In genomic region chr17:12800855-12801365, GRCh38 we compare ENCODE assay signal across 18 cellular contexts. TPM values are rescaled to one million over a fixed set of nuclear protein-coding genes. Genes with fewer than 3 reads are reported as not detected.
A peak's percentile ranks its signal among the peaks of the same experiment; 100 is the strongest.
DNase-seq lines count a peak whose midpoint lies in the region; ATAC-seq, FAIRE-seq and TF ChIP-seq lines count a peak whose summit lies in the region.
"Had no signal": no experiment of that assay in that cellular context is flagged by ENCODE, and none has a peak within 500 bp of the region (broad histone marks: within the 10 kb centered on the region; RNA-seq: fewer than 3 reads in every experiment).

No MANE protein-coding gene starts in this region.

- FAIRE-seq in HepG2 (lab: Jason Lieb, UNC) = no peak
- FAIRE-seq: H54, HTR-8/SVneo, K562 had no signal

- BruUV-seq in HepG2 (replicated peaks; lab: Mats Ljungman, UMichigan) = no TSS peak

- CTCF ChIA-PET in HepG2 (lab: Yijun Ruan, JAX; ENCODE audit: low intra/inter-chr PET ratio, low total read pairs) = no interaction called here
- CTCF ChIA-PET in WTC11 (lab: Charles Lee) = interaction anchor here (0.9 to 1.4 kb wide), 2 partner anchors 59 to 459 kb away, joined by 3 read pairs; no protein-coding TSS in a partner anchor

- no peak overlapping the region for H2AFZ ChIP-seq in HepG2 (ENCODE audit: low read length)
- H2AFZ ChIP-seq: GM23248 had no signal

- no peak for DNase-seq in HepG2 (ENCODE audit: low spot score)
- DNase-seq in right lobe of liver = no peak
- DNase-seq in WTC11 (ENCODE audit: low spot score) = no peak
- DNase-seq in mesothelial cell of epicardium (ENCODE audit: low spot score in 2 of 2, unreplicated experiment in 2 of 2) = no peak
- DNase-seq in tibial nerve (ENCODE audit: low spot score in 2 of 2) = no peak
- no peak for DNase-seq in activated CD4-positive, alpha-beta T cell treated with anti-CD3 and anti-CD28 coated beads for 4 hours
- DNase-seq in NOMO-1 (lab: John Stamatoyannopoulos, UW; ENCODE audit: unreplicated experiment in 2 of 2) = no peak
- DNase-seq in AG08396 (ENCODE audit: low spot score) = no peak
- DNase-seq: Calu3; CD4-positive, CD25-positive, alpha-beta regulatory T cell; DMS 273 treated with DMSO at 0.1 percent for 48 hours; GM23248; Karpas-422 had no signal

- ATAC-seq in HepG2 = no peak
- ATAC-seq in right lobe of liver = no peak
- ATAC-seq in WTC11 = no peak
- ATAC-seq: K562 had no signal

- H3K36me3 Mint-ChIP-seq in WTC11 (peaks cover 2% of the 10 kb centered on the region; the same call in 1 of the 2 replicates), mesothelial cell of epicardium (no peaks in the 10 kb centered on the region)
- H3K36me3 Mint-ChIP-seq: CD4-positive, CD25-positive, alpha-beta regulatory T cell had no signal

- no peak overlapping the region for H3K4me2 ChIP-seq in HepG2 (ENCODE audit: low read depth, low read length)
- H3K4me2 ChIP-seq: BLaER1 treated with 17β-estradiol and CSF1 and Interleukin-3, amounts not matched to agents 10 nM and 100 nM had no signal

- no peaks in the 10 kb centered on the region for H3K4me1 ChIP-seq in HepG2 (ENCODE audit: insufficient read depth, low read length)
- no peaks in the 10 kb centered on the region for H3K4me1 ChIP-seq in right lobe of liver
- H3K4me1 ChIP-seq in tibial nerve = no peaks in the 10 kb centered on the region

- H4K20me1 ChIP-seq in HepG2 (ENCODE audit: insufficient read depth, low read length) = no peaks in the 10 kb centered on the region
- H4K20me1 ChIP-seq: BLaER1 treated with 17β-estradiol and CSF1 and Interleukin-3, amounts not matched to agents 10 nM and 100 nM had no signal

- H3K9me3 ChIP-seq in HepG2 (ENCODE audit: low read length) (no peaks in the 10 kb centered on the region), right lobe of liver (no peaks in the 10 kb centered on the region), tibial nerve (peaks cover 0 to 9% (median 1%) of the 10 kb centered on the region in 4 donors)

- intact Hi-C loops in HepG2 (cut with micrococcal nuclease; ENCODE audit: unreplicated experiment) (no loop called here), right lobe of liver (cut with DNase I) (no loop called here)

- TF ChIP-seq EP300 in HepG2 (IDR thresholded peaks at IDR 0.05; ENCODE audit: low read depth in 2 of 2, low read length in 2 of 2) (no peak), HepG2 (CRISPR knock-in tag; IDR thresholded peaks at IDR 0.05; ENCODE audit: borderline replicate concordance) (no peak), tibial nerve (IDR thresholded peaks at IDR 0.05) (no peak)

- 0% methylated on average over 3 of the region's 3 CpGs for WGBS in HepG2 (ENCODE audit: low lambda C conversion rate)
- WGBS in right lobe of liver (ENCODE audit: insufficient coverage, low coverage, low lambda C conversion rate, missing lambda C conversion rate) = 20% methylated on average over 3 of the region's 3 CpGs
- WGBS in tibial nerve, 2 donors = 66% methylated on average over 3 of the region's 3 CpGs

- H3K27me3 Mint-ChIP-seq in WTC11 (ENCODE audit: low read depth) = no peaks in the 10 kb centered on the region
- H3K27me3 Mint-ChIP-seq in mesothelial cell of epicardium (ENCODE audit: low read depth) = no peaks in the 10 kb centered on the region

- POLR2A ChIA-PET in HepG2 (lab: Yijun Ruan, JAX) (no interaction called here), WTC11 (lab: Charles Lee) (no interaction called here)

- peaks cover 11% of the 10 kb centered on the region for H3K9me3 Mint-ChIP-seq in WTC11
- peaks cover 13% of the 10 kb centered on the region for H3K9me3 Mint-ChIP-seq in mesothelial cell of epicardium

- peak overlapping the region; percentile 50 for H3K27ac Mint-ChIP-seq in WTC11
- peak overlapping the region; percentile 9 for H3K27ac Mint-ChIP-seq in mesothelial cell of epicardium
- H3K27ac Mint-ChIP-seq: CD4-positive, CD25-positive, alpha-beta regulatory T cell had no signal

- H3K4me3 Mint-ChIP-seq in WTC11 (no peak overlapping the region), mesothelial cell of epicardium (no peak overlapping the region)
- H3K4me3 Mint-ChIP-seq: CD4-positive, CD25-positive, alpha-beta regulatory T cell had no signal

- no peaks in the 10 kb centered on the region for H3K36me3 ChIP-seq in HepG2 (replicated peaks in 1 of 2; ENCODE audit: control insufficient read depth in 1 of 2, insufficient read depth in 2 of 2, low read length in 2 of 2)
- no peaks in the 10 kb centered on the region for H3K36me3 ChIP-seq in right lobe of liver
- H3K36me3 ChIP-seq in tibial nerve = no peaks in the 10 kb centered on the region
- H3K36me3 ChIP-seq: BLaER1 treated with 17β-estradiol and CSF1 and Interleukin-3, amounts not matched to agents 10 nM and 100 nM had no signal

- in situ Hi-C loops in HepG2 (cut with HindIII; ENCODE audit: extremely low pct_ligation_motif_present, low pct_unique_long_range_greater_than_20kb) = no loop called here

- TF ChIP-seq POLR2A in HepG2 (IDR thresholded peaks at IDR 0.05; ENCODE audit: insufficient read depth in 1 of 2, low read depth in 2 of 2, low read length in 2 of 2) (no peak), right lobe of liver (IDR thresholded peaks at IDR 0.05) (no peak), tibial nerve (IDR thresholded peaks at IDR 0.05) (no peak)

- TF ChIP-seq CTCF in HepG2 (CRISPR knock-in tag; IDR thresholded peaks at IDR 0.05) (no peak), right lobe of liver (IDR thresholded peaks at IDR 0.05) (no peak), WTC11 (IDR thresholded peaks at IDR 0.05) (no peak), mesothelial cell of epicardium (IDR thresholded peaks at IDR 0.05; ENCODE audit: unreplicated experiment) (no peak), tibial nerve (IDR thresholded peaks at IDR 0.05) (no peak)

- peaks cover 23% of the 10 kb centered on the region for H3K4me1 Mint-ChIP-seq in WTC11
- H3K4me1 Mint-ChIP-seq in mesothelial cell of epicardium = peaks cover 19% of the 10 kb centered on the region
- H3K4me1 Mint-ChIP-seq: CD4-positive, CD25-positive, alpha-beta regulatory T cell had no signal

- H3K4me3 ChIP-seq in HepG2 (replicated peaks in 1 of 3; ENCODE audit: insufficient read depth in 1 of 3, low read depth in 2 of 3, low read length in 3 of 3) (no peak overlapping the region), right lobe of liver (no peak overlapping the region), tibial nerve (no peak overlapping the region)
- H3K4me3 ChIP-seq: BLaER1 treated with 17β-estradiol and CSF1 and Interleukin-3, amounts not matched to agents 10 nM and 100 nM; GM23248; K562 had no signal

- H3K79me2 ChIP-seq in HepG2 (ENCODE audit: insufficient read depth, low read length) = no peaks in the 10 kb centered on the region

- TF ChIP-seq RAD21 in HepG2 (CRISPR knock-in tag; IDR thresholded peaks at IDR 0.05) = no peak

- H3K27me3 ChIP-seq in HepG2 (ENCODE audit: control insufficient read depth in 1 of 2, insufficient read depth in 2 of 2, low read length in 2 of 2) = no peaks in the 10 kb centered on the region; a peak in 1 of 5 replicates
- no peaks in the 10 kb centered on the region for H3K27me3 ChIP-seq in right lobe of liver
- no peaks in the 10 kb centered on the region for H3K27me3 ChIP-seq in tibial nerve
- H3K27me3 ChIP-seq: BLaER1 treated with 17β-estradiol and CSF1 and Interleukin-3, amounts not matched to agents 10 nM and 100 nM had no signal

- H3K27ac ChIP-seq in HepG2 (ENCODE audit: extremely low read length, insufficient read depth, low read length) (no peak overlapping the region), right lobe of liver (no peak overlapping the region), tibial nerve (no peak overlapping the region)
- H3K27ac ChIP-seq: 22Rv1; BLaER1 treated with 17β-estradiol and CSF1 and Interleukin-3, amounts not matched to agents 10 nM and 100 nM; GM23248 had no signal

- H3K9ac ChIP-seq in HepG2 (ENCODE audit: insufficient read depth, low read depth, low read length) = no peak overlapping the region
- H3K9ac ChIP-seq: BLaER1 treated with 17β-estradiol and CSF1 and Interleukin-3, amounts not matched to agents 10 nM and 100 nM; GM23248 had no signal

TF ChIP-seq in HepG2, 621 proteins besides CTCF, POLR2A, EP300 and RAD21 (continues in another document):
- TF ChIP-seq MAFF (IDR thresholded peaks at IDR 0.05; ENCODE audit: low read depth, low read length) = peak; percentile 53

TF ChIP-seq in WTC11, 78 proteins besides CTCF, POLR2A, EP300 and RAD21 (continues in another document):
- no peak for TF ChIP-seq JAZF1 (CRISPR knock-in tag; IDR thresholded peaks at IDR 0.05)
- no peak for TF ChIP-seq ZNF671 (CRISPR knock-in tag; IDR thresholded peaks at IDR 0.05)
- TF ChIP-seq TEAD1 (CRISPR knock-in tag; IDR thresholded peaks at IDR 0.05) = no peak
- TF ChIP-seq GABPB1 (CRISPR knock-in tag; IDR thresholded peaks at IDR 0.05) = no peak
- TF ChIP-seq FOXJ3 (CRISPR knock-in tag; IDR thresholded peaks at IDR 0.05; ENCODE audit: borderline replicate concordance) = no peak

RNA-seq across cellular contexts. Expression of gene ARHGAP44, which starts 11.6 kb away (rescaled TPM):
- 2.8 and 3.1 TPM in 2 replicates for total RNA-seq in HepG2 (2016; rRNA removed; fragmentation: Illumina TruSeq; extraction: Trizol)
- total RNA-seq in HepG2 (2016; cell fraction: cytosol; rRNA removed; fragmentation: Illumina TruSeq; extraction: Trizol; ENCODE audit: low read depth) = 0.91 and 1.7 TPM in 2 replicates
- 1.8 and 2.8 TPM in 2 replicates for total RNA-seq in HepG2 (2016; cell fraction: insoluble cytoplasmic fraction; rRNA removed; fragmentation: Illumina TruSeq; extraction: Trizol)
- total RNA-seq in HepG2 (2016; cell fraction: membrane; rRNA removed; fragmentation: Illumina TruSeq; extraction: Trizol) = 3.5 and 4.2 TPM in 2 replicates
- 3.7 and 4.1 TPM in 2 replicates for total RNA-seq in HepG2 (2016; cell fraction: nucleus; rRNA removed; fragmentation: Illumina TruSeq; extraction: Trizol)
- polyA plus RNA-seq in HepG2 (2011; rRNA removed) = 0.78 and 0.79 TPM in 2 replicates
- polyA plus RNA-seq in HepG2 (2011; cell fraction: cytosol; rRNA removed) = 0.56 and 0.59 TPM in 2 replicates
- polyA plus RNA-seq in HepG2 (2011; cell fraction: nucleus; rRNA removed) = 1.0 and 1.1 TPM in 2 replicates
- polyA plus RNA-seq in HepG2 (2012) = 0.80 and 1.4 TPM in 2 replicates
- 1.2 TPM in 2 replicates for polyA plus RNA-seq in HepG2 (2016; cell fraction: cytosol; fragmentation: Illumina TruSeq; extraction: Trizol; ENCODE audit: low read depth)
- polyA plus RNA-seq in HepG2 (2016; cell fraction: insoluble cytoplasmic fraction; fragmentation: Illumina TruSeq; extraction: Trizol; ENCODE audit: low read depth) = 2.7 and 2.9 TPM in 2 replicates
- polyA plus RNA-seq in HepG2 (2016; cell fraction: membrane; fragmentation: Illumina TruSeq; extraction: Trizol; ENCODE audit: low read depth) = 2.8 and 3.0 TPM in 2 replicates
- polyA plus RNA-seq in HepG2 (2016; cell fraction: nucleus; fragmentation: Illumina TruSeq; extraction: Trizol; ENCODE audit: insufficient read depth, low read depth) = 3.4 and 3.6 TPM in 2 replicates
- 0.37 and 2.5 TPM in 2 replicates for polyA minus RNA-seq in HepG2 (2011; rRNA and poly(A)+ RNA removed; ENCODE audit: low replicate concordance)
- polyA minus RNA-seq in HepG2 (2011; cell fraction: cytosol; rRNA and poly(A)+ RNA removed) = 0.18 and 0.79 TPM in 2 replicates
- polyA minus RNA-seq in HepG2 (2011; cell fraction: nucleus; rRNA and poly(A)+ RNA removed) = 1.4 and 1.9 TPM in 2 replicates
- 1 to 10 TPM in 1 of 6 experiments, under 1 TPM in 5; 0.49 to 1.1 (median 0.63) TPM for total RNA-seq in right lobe of liver
- 22.7 to 23.8 TPM (median 22.8 TPM) in 3 replicates for total RNA-seq in WTC11 (2021)
- total RNA-seq in mesothelial cell of epicardium = 11.5 to 12.5 TPM (median 11.7 TPM) in 3 replicates
- 1 to 10 TPM; 1.6 to 4.6 (median 2.7) TPM for total RNA-seq in tibial nerve
- total RNA-seq: CD4-positive, CD25-positive, alpha-beta regulatory T cell had no signal
